17 cellular contexts compared by ENCODE assay signal in the genomic region with DNA sequence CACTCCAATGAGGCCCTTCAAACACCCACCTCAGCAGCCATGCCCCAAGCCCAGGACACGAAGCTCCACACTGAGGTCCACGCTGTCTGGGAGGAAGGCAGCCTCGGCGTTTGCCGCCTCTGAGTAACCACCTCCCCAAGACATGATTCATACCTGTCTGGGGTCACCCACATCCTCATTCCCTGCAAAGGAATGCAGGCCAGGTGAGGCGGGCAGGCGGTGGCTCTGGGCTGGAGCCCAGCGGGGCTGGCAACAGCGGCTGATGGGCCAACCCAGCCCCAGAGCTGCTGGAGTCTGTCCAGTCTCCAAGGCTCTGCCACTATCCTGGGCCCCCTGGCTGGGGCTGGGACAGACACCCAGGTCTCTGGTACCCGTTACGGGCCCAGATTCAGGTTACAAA. TPM values are rescaled to one million over a fixed set of nuclear protein-coding genes. Genes with fewer than 3 reads are reported as not detected.
DNase-seq lines count a peak whose midpoint lies in the region; ATAC-seq and TF ChIP-seq lines count a peak whose summit lies in the region.
"Had no signal": no experiment of that assay in that cellular context is flagged by ENCODE, and none has a peak within 500 bp of the region (broad histone marks: within the 10 kb centered on the region; RNA-seq: fewer than 3 reads in every experiment).

No MANE protein-coding gene starts in this region.

- H3K4me3 ChIP-seq in lung (no peak overlapping the region), aorta (ENCODE audit: low read length in 2 of 2) (no peak overlapping the region)
- H3K4me3 ChIP-seq: esophagus muscularis mucosa, GM23248, SJCRH30 had no signal

- ATAC-seq in lung (ENCODE audit: insufficient read depth, low FRiP score) (peak; percentile 68), natural killer cell (no peak), aorta (ENCODE audit: low FRiP score) (no peak)

- peak overlapping the region; percentile 79 for H3K27ac Mint-ChIP-seq in MCF 10A (ENCODE audit: low read depth, unreplicated experiment)
- no peak overlapping the region for H3K27ac Mint-ChIP-seq in natural killer cell

- H3K27me3 ChIP-seq in lung (ENCODE audit: control insufficient read depth, insufficient read depth) = no peaks in the 10 kb centered on the region
- H3K27me3 ChIP-seq in aorta (ENCODE audit: control insufficient read depth in 1 of 2, insufficient read depth in 2 of 2, low read length in 1 of 2) = no peaks in the 10 kb centered on the region
- H3K27me3 ChIP-seq: esophagus muscularis mucosa, SJCRH30 had no signal

- WGBS in lung, 2 donors = 74 to 88% methylated on average over 11 of the region's 11 CpGs
- WGBS in aorta, 2 donors = 29 to 34% methylated on average over 11 of the region's 11 CpGs

- DNase-seq in HK-2 (ENCODE audit: unreplicated experiment) (peak; percentile 94), MCF 10A (ENCODE audit: unreplicated experiment) (peak; percentile 85), lung (ENCODE audit: low spot score) (peak; percentile 68), NCI-H1417 (lab: John Stamatoyannopoulos, UW) (no peak), natural killer cell (no peak), aorta (no peak)
- no peak for DNase-seq in stimulated activated naive CD4-positive, alpha-beta T cell (lab: John Stamatoyannopoulos, UW)
- DNase-seq: activated naive CD4-positive, alpha-beta T cell treated with anti-CD3 and anti-CD28 coated beads, Interleukin-2, amount 50 U/mL, for 16 hours; GM23248; hippocampal formation; mesenchymal stem cell; NCI-H2029; NCI-H748 treated with DMSO at 0.1 percent for 48 hours; occipital lobe; SJCRH30 had no signal

- BruUV-seq in MCF 10A (replicated peaks; lab: Mats Ljungman, UMichigan) = no TSS peak

- TF ChIP-seq CTCF in 22Rv1 (IDR thresholded peaks at IDR 0.05) = no peak
- TF ChIP-seq CTCF in MCF 10A (IDR thresholded peaks at IDR 0.05; ENCODE audit: unreplicated experiment) = no peak
- TF ChIP-seq CTCF in lung (IDR thresholded peaks at IDR 0.05; ENCODE audit: control extremely low read depth, extremely low read depth) = no peak
- TF ChIP-seq CTCF in natural killer cell (IDR thresholded peaks at IDR 0.05) = no peak

- H3K27me3 Mint-ChIP-seq in MCF 10A (ENCODE audit: insufficient read depth, unreplicated experiment) = no peaks in the 10 kb centered on the region
- peaks cover 7 to 21% of the 10 kb centered on the region in 2 donors for H3K27me3 Mint-ChIP-seq in natural killer cell (ENCODE audit: low read depth in 2 of 2)

- peaks cover 3% of the 10 kb centered on the region for H3K36me3 Mint-ChIP-seq in MCF 10A (ENCODE audit: insufficient read depth, unreplicated experiment)
- no peaks in the 10 kb centered on the region for H3K36me3 Mint-ChIP-seq in natural killer cell

- intact Hi-C loops in MCF 10A (cut with micrococcal nuclease) = loop anchor here (5.0 to 10.0 kb wide), 3 partner anchors 38 to 297 kb away; no protein-coding TSS in a partner anchor
- intact Hi-C loops in natural killer cell (cut with micrococcal nuclease) = no loop called here
- intact Hi-C loops in aorta (cut with DNase I) = no loop called here

- H3K9me3 Mint-ChIP-seq in MCF 10A (ENCODE audit: unreplicated experiment) (no peaks in the 10 kb centered on the region), natural killer cell (no peaks in the 10 kb centered on the region)

- CTCF ChIA-PET in MCF 10A (lab: Yijun Ruan, JAX) = interaction anchor here (0.5 to 2.6 kb wide), 6 partner anchors 13 to 487 kb away, joined by 4 to 13 read pairs (median 7); no protein-coding TSS in a partner anchor

- peaks cover 3 to 38% of the 10 kb centered on the region in 2 donors for H3K4me1 ChIP-seq in lung (ENCODE audit: control insufficient read depth in 2 of 2, insufficient read depth in 2 of 2, low read length in 2 of 2)
- H3K4me1 ChIP-seq in aorta (ENCODE audit: control insufficient read depth in 1 of 2, insufficient read depth in 2 of 2, low read length in 2 of 2) = peaks cover 0 to 2% of the 10 kb centered on the region in 2 donors

- H3K36me3 ChIP-seq in lung (ENCODE audit: control insufficient read depth in 2 of 2, insufficient read depth in 2 of 2, low read length in 2 of 2) (peaks cover 0 to 5% of the 10 kb centered on the region in 2 donors), aorta (ENCODE audit: control insufficient read depth in 1 of 2, insufficient read depth in 2 of 2, low read length in 1 of 2) (no peaks in the 10 kb centered on the region)
- H3K36me3 ChIP-seq: esophagus muscularis mucosa had no signal

- H3K4me1 Mint-ChIP-seq in MCF 10A (ENCODE audit: insufficient read depth, unreplicated experiment) (peaks cover 46% of the 10 kb centered on the region), natural killer cell (no peaks in the 10 kb centered on the region)

- H3K4me3 Mint-ChIP-seq in MCF 10A (ENCODE audit: unreplicated experiment) (peak overlapping the region; percentile 28), natural killer cell (no peak overlapping the region)

- H3K9me3 ChIP-seq in lung (ENCODE audit: control insufficient read depth in 2 of 2, insufficient read depth in 1 of 2, low read length in 1 of 2) = no peaks in the 10 kb centered on the region
- no peaks in the 10 kb centered on the region for H3K9me3 ChIP-seq in aorta (ENCODE audit: control insufficient read depth, low read length)
- H3K9me3 ChIP-seq: esophagus muscularis mucosa, SJCRH30 had no signal

- H3K27ac ChIP-seq in 22Rv1 = peak overlapping the region; percentile 93
- H3K27ac ChIP-seq in lung (ENCODE audit: low read depth in 1 of 2, low read length in 1 of 2) = peak overlapping the region in 1 of 2 donors; percentile 34
- H3K27ac ChIP-seq in aorta (ENCODE audit: low read depth in 1 of 2, low read length in 2 of 2) = no peak overlapping the region
- H3K27ac ChIP-seq: esophagus muscularis mucosa, GM23248, SJCRH30 had no signal

- POLR2A ChIA-PET in MCF 10A (lab: Yijun Ruan, JAX) = interaction anchor here (0.8 to 9.3 kb wide), 7 partner anchors 15 to 417 kb away, joined by 3 to 185 read pairs (median 11); partner anchors contain the start of gene PMEPA1

RNA-seq across cellular contexts. Expression of gene PMEPA1, which starts 14.8 kb away (rescaled TPM):
- total RNA-seq in MCF 10A (2022) (60.6 and 68.5 TPM in 2 replicates), lung (10 to 100 TPM in 1 of 2 donors, 1 to 10 TPM in 1; 10.0 to 44.0 TPM), natural killer cell (1 to 10 TPM; 1.2 to 5.9 (median 2.4) TPM), aorta (100 to 1,000 TPM; 167 to 188 TPM)
- polyA plus RNA-seq in lung (10 to 100 TPM; 10.7 to 37.1 TPM), aorta (10 to 100 TPM; 31.4 to 46.7 TPM)

Comparison
In these comparisons a context has a peak if more than half of its experiments do, and no peak if none do; other contexts are left out.
1. DNase-seq: peak in HK-2 (single experiment), MCF 10A (single experiment) and lung (single experiment); none in stimulated activated naive CD4-positive, alpha-beta T cell (0 of 6), NCI-H1417 (0 of 3), natural killer cell (single experiment) and aorta (0 of 2).